In the genomic region with DNA sequence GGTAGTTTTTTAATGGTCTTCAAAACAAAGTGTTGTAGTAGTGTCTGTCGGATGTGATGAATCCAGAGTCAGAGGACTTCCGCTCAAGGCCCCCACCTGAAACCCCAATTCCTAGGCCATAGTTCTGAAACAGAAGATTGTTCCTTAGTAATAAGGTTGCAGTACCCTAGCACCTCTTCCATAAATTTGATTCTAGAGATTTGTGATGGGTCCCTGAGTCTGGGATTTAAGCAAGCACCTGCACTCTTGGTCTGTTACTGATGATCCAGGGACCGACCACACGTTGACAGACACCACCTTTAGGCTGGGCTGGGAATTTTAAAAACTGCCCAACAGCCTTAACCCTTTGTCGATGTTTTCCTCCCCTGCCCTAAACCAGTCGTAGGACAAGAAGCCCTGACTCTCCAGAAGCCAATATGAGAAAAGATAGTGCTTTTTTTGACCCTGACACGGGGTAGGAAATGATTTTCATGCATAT, we compare ENCODE assay signal across 8 cellular contexts. TPM values are rescaled to one million over a fixed set of nuclear protein-coding genes. Genes with fewer than 3 reads are reported as not detected.
A peak's percentile ranks its signal among the peaks of the same experiment; 100 is the strongest.
DNase-seq lines count a peak whose midpoint lies in the region; ATAC-seq, FAIRE-seq and TF ChIP-seq lines count a peak whose summit lies in the region.

No MANE protein-coding gene starts in this region.

- H3K36me3 ChIP-seq in cardiac muscle cell: no peaks in the 10 kb centered on the region
- H3K36me3 ChIP-seq in bronchial epithelial cell (ENCODE audit: control insufficient read depth, insufficient read depth, low read length): peaks cover 1% of the 10 kb centered on the region
- peaks cover 1 to 2% of the 10 kb centered on the region in 2 donors for H3K36me3 ChIP-seq in lung (ENCODE audit: control insufficient read depth in 2 of 2, insufficient read depth in 2 of 2, low read length in 2 of 2)
- no peaks in the 10 kb centered on the region for H3K36me3 ChIP-seq in upper lobe of right lung

- H3K4me3 ChIP-seq in cardiac muscle cell: peak overlapping the region; percentile 99
- peak overlapping the region; percentile 95 for H3K4me3 ChIP-seq in bronchial epithelial cell (ENCODE audit: low read depth, low read length)
- peak overlapping the region; percentile 16 for H3K4me3 ChIP-seq in lung
- H3K4me3 ChIP-seq in upper lobe of right lung: peak overlapping the region; percentile 79

- H3K9me3 ChIP-seq in cardiac muscle cell (ENCODE audit: low read depth) (no peaks in the 10 kb centered on the region), lung (ENCODE audit: control insufficient read depth in 2 of 2, insufficient read depth in 1 of 2, low read length in 1 of 2) (no peaks in the 10 kb centered on the region), upper lobe of right lung (no peaks in the 10 kb centered on the region)

- WGBS in lung, 2 donors: 8 to 10% methylated on average over 7 of the region's 7 CpGs

- H3K27me3 ChIP-seq in cardiac muscle cell (no peaks in the 10 kb centered on the region), bronchial epithelial cell (ENCODE audit: control insufficient read depth, insufficient read depth, low read length) (no peaks in the 10 kb centered on the region), lung (ENCODE audit: control insufficient read depth, insufficient read depth) (no peaks in the 10 kb centered on the region), upper lobe of right lung (no peaks in the 10 kb centered on the region)

- intact Hi-C loops in left cardiac atrium (cut with DNase I) (loop anchor here in 1 of 2 donors (5.0 kb wide), 1 partner anchor 148 kb away; a partner anchor contains a TSS), upper lobe of right lung (cut with DNase I) (no loop called here)

- H3K4me1 ChIP-seq in cardiac muscle cell (ENCODE audit: low read depth) (peaks cover 18% of the 10 kb centered on the region), lung (ENCODE audit: control insufficient read depth in 2 of 2, insufficient read depth in 2 of 2, low read length in 2 of 2) (peaks cover 3 to 15% of the 10 kb centered on the region in 2 donors), upper lobe of right lung (peaks cover 42% of the 10 kb centered on the region)

- ATAC-seq in left cardiac atrium: no peak
- ATAC-seq in lung (ENCODE audit: insufficient read depth, low FRiP score): no peak
- no peak for ATAC-seq in upper lobe of right lung

- TF ChIP-seq CTCF in cardiac muscle cell (IDR thresholded peaks at IDR 0.05; ENCODE audit: low read depth, low read length): no peak
- TF ChIP-seq CTCF in bronchial epithelial cell (IDR thresholded peaks at IDR 0.05; ENCODE audit: insufficient read depth, low read length, severe bottlenecking): peak; percentile 27
- TF ChIP-seq CTCF in lung (IDR thresholded peaks at IDR 0.05; ENCODE audit: control extremely low read depth, extremely low read depth): no peak
- no peak for TF ChIP-seq CTCF in upper lobe of right lung (IDR thresholded peaks at IDR 0.05)

- FAIRE-seq in bronchial epithelial cell (lab: Jason Lieb, UNC): no peak

- peak overlapping the region; percentile 98 for H3K27ac ChIP-seq in cardiac muscle cell
- H3K27ac ChIP-seq in lung (ENCODE audit: low read depth in 1 of 2, low read length in 1 of 2): peak overlapping the region; percentile 79 to 96
- peak overlapping the region; percentile 94 for H3K27ac ChIP-seq in upper lobe of right lung

- DNase-seq in cardiac muscle cell (ENCODE audit: low read depth in 1 of 2, low spot score in 1 of 2) (peak in 1 of 2 donors; percentile 44), left cardiac atrium (no peak), NCI-H526 treated with DMSO at 0.1 percent for 48 hours (lab: John Stamatoyannopoulos, UW) (peak; percentile 57), bronchial epithelial cell (ENCODE audit: low read depth) (peak; percentile 41), lung (ENCODE audit: low spot score) (no peak), upper lobe of right lung (no peak), GOT3 (lab: John Stamatoyannopoulos, UW) (no peak)
- DNase-seq in activated CD4-positive, alpha-beta T cell treated with anti-CD3 and anti-CD28 coated beads for 4 hours: no peak

RNA-seq across cellular contexts. Expression of a gene that starts 1.2 kb away (rescaled TPM):
- 23.7 and 25.5 TPM in 2 replicates for total RNA-seq in cardiac muscle cell
- 22.0 and 28.0 TPM in 2 replicates for polyA plus RNA-seq in cardiac muscle cell
- 10 to 100 TPM; 26.7 to 33.7 TPM for total RNA-seq in left cardiac atrium
- total RNA-seq in bronchial epithelial cell: 26.6 and 31.1 TPM in 2 replicates
- 10 to 100 TPM; 40.5 to 56.7 TPM for total RNA-seq in lung
- 10 to 100 TPM; 11.5 to 31.6 TPM for polyA plus RNA-seq in lung
- 37.6 TPM for total RNA-seq in upper lobe of right lung

RNA-seq across cellular contexts. Expression of a gene that starts 1.3 kb away (rescaled TPM):
- not detected in 2 replicates for total RNA-seq in cardiac muscle cell
- polyA plus RNA-seq in cardiac muscle cell: 0.31 and 0.45 TPM in 2 replicates
- under 1 TPM in 1 of 2 donors, not detected in 1; 0.26 TPM for total RNA-seq in left cardiac atrium
- not detected in 2 replicates for total RNA-seq in bronchial epithelial cell
- total RNA-seq in lung: under 1 TPM in 1 of 2 donors, not detected in 1; 0.12 TPM
- polyA plus RNA-seq in lung: under 1 TPM in 1 of 2 donors, not detected in 1; 0.06 TPM
- not detected for total RNA-seq in upper lobe of right lung

RNA-seq across cellular contexts. Expression of a gene that starts 56.5 kb away (rescaled TPM):
- 0.14 TPM in 1 of 2 replicates, not detected in the other for total RNA-seq in cardiac muscle cell
- 0.28 TPM in 1 of 2 replicates, not detected in the other for polyA plus RNA-seq in cardiac muscle cell
- under 1 TPM; 0.47 to 0.63 TPM for total RNA-seq in left cardiac atrium
- 0.13 TPM in 1 of 2 replicates, not detected in the other for total RNA-seq in bronchial epithelial cell
- 1 to 10 TPM; 1.4 to 3.5 TPM for total RNA-seq in lung
- polyA plus RNA-seq in lung: 1 to 10 TPM; 3.7 to 6.6 TPM
- 6.3 TPM for total RNA-seq in upper lobe of right lung

Comparison
In these comparisons a context has a peak if more than half of its experiments do, and no peak if none do; other contexts are left out.
1. DNase-seq: peak in NCI-H526 treated with DMSO at 0.1 percent for 48 hours (single experiment) and bronchial epithelial cell (single experiment); none in left cardiac atrium (single experiment), lung (single experiment), upper lobe of right lung (single experiment), GOT3 (single experiment) and activated CD4-positive, alpha-beta T cell treated with anti-CD3 and anti-CD28 coated beads for 4 hours (0 of 2).
2. H3K4me3 ChIP-seq: peak in every context shown above with its lines; median percentile 99 in cardiac muscle cell; 95 in bronchial epithelial cell; 79 in upper lobe of right lung; 16 in lung.
3. Peak in every context shown above with its lines, with median percentiles within 50 percentile points of each other: H3K27ac ChIP-seq.